ENCODE assay signal across 17 cellular contexts in genomic region chr4:56744030-56744429, GRCh38.
DNase-seq lines count a peak whose midpoint lies in the region; ATAC-seq and TF ChIP-seq lines count a peak whose summit lies in the region.
"Had no signal": no experiment of that assay in that cellular context is flagged by ENCODE, and none has a peak within 500 bp of the region (broad histone marks: within the 10 kb centered on the region; RNA-seq: fewer than 3 reads in every experiment).

No MANE protein-coding gene starts in this region.

- peaks cover 13% of the 10 kb centered on the region for H3K79me1 ChIP-seq in trophoblast cell (ENCODE audit: low read length)

- DNase-seq in activated CD4-positive, alpha-beta T cell treated with anti-CD3 and anti-CD28 coated beads for 36 hours: no peak
- no peak for DNase-seq in activated CD4-positive, alpha-beta T cell treated with anti-CD3 and anti-CD28 coated beads, Interleukin-2, amount 50 U/mL, for 1 hour
- DNase-seq in HT-29 (ENCODE audit: low spot score) (peak; percentile 54), trophoblast cell (peak in 1 of 2 donors; percentile 20), D341Med (ENCODE audit: low spot score) (no peak), GM20000 (ENCODE audit: low spot score) (no peak), SK-N-SH (no peak)
- DNase-seq: DND-41, GM23248, H9, NCI-H1694 had no signal

- no peak overlapping the region for H2AK5ac ChIP-seq in trophoblast cell (ENCODE audit: low read length)

- H2BK120ac ChIP-seq in trophoblast cell (ENCODE audit: insufficient read depth, low read length, poor library complexity): peak overlapping the region; percentile 10

- H3K27ac ChIP-seq in trophoblast cell (ENCODE audit: low read depth, low read length): peak overlapping the region; percentile 20
- H3K27ac ChIP-seq in SK-N-SH (ENCODE audit: low read depth in 2 of 2, low read length in 1 of 2): no peak overlapping the region
- H3K27ac ChIP-seq: GM23248, HL-60, SJSA1 had no signal

- H3K4me2 ChIP-seq in trophoblast cell (ENCODE audit: low read length): no peak overlapping the region
- H3K4me2 ChIP-seq in SK-N-SH: no peak overlapping the region

- TF ChIP-seq CTCF in GM20000 (IDR thresholded peaks at IDR 0.05; ENCODE audit: extremely low read depth, missing control alignments): no peak
- no peak for TF ChIP-seq CTCF in SK-N-SH (IDR thresholded peaks at IDR 0.05)

- H3K27me3 Mint-ChIP-seq in activated CD4-positive, alpha-beta T cell treated with anti-CD3 and anti-CD28 coated beads for 36 hours: no peaks in the 10 kb centered on the region
- H3K27me3 Mint-ChIP-seq in activated T-helper 17 cell treated with anti-CD3 and anti-CD28 coated beads, Interleukin-2, amount 50 U/mL, for 72 hours: no peaks in the 10 kb centered on the region

- H2AFZ ChIP-seq in trophoblast cell (ENCODE audit: insufficient read depth, low read length, poor library complexity) (no peak overlapping the region), SK-N-SH (ENCODE audit: low read depth) (no peak overlapping the region)
- H2AFZ ChIP-seq: GM23248 had no signal

- CTCF ChIA-PET in activated CD4-positive, alpha-beta T cell treated with anti-CD3 and anti-CD28 coated beads for 36 hours (lab: Charles Lee): interaction anchor here (0.8 kb wide), 1 partner anchor 45 kb away, joined by 3 read pairs; no protein-coding TSS in a partner anchor
- CTCF ChIA-PET in SK-N-SH (lab: Yijun Ruan, JAX): interaction anchor here (0.6 kb wide), 2 partner anchors 20 to 46 kb away, joined by 3 read pairs; no protein-coding TSS in a partner anchor

- no peaks in the 10 kb centered on the region for H3F3A ChIP-seq in SK-N-SH (replicated peaks; ENCODE audit: insufficient read depth)

- no peak overlapping the region for H3K27ac Mint-ChIP-seq in activated CD4-positive, alpha-beta T cell treated with anti-CD3 and anti-CD28 coated beads for 36 hours
- no peak overlapping the region for H3K27ac Mint-ChIP-seq in activated T-helper 17 cell treated with anti-CD3 and anti-CD28 coated beads, Interleukin-2, amount 50 U/mL, for 72 hours
- H3K27ac Mint-ChIP-seq: CD14-positive monocyte, H9 had no signal

- no peak overlapping the region for H2BK12ac ChIP-seq in trophoblast cell (ENCODE audit: low read length)

- no peak overlapping the region for H3K9ac ChIP-seq in trophoblast cell (ENCODE audit: low read length)
- H3K9ac ChIP-seq in SK-N-SH: no peak overlapping the region
- H3K9ac ChIP-seq: GM23248 had no signal

- no CpG with 5 or more reads among the region's 1 CpG for WGBS in trophoblast cell (ENCODE audit: extremely low coverage, insufficient coverage, insufficient read length)
- WGBS in SK-N-SH (ENCODE audit: low lambda C conversion rate): 30% methylated on average over 1 of the region's 1 CpG

- no peak for TF ChIP-seq EP300 in SK-N-SH (IDR thresholded peaks at IDR 0.05; ENCODE audit: borderline replicate concordance in 1 of 2, low read depth in 1 of 2, low read length in 1 of 2)

- intact Hi-C loops in activated CD4-positive, alpha-beta T cell treated with anti-CD3 and anti-CD28 coated beads for 36 hours (cut with DNase I, micrococcal nuclease): no loop called here

- H3K27me3 ChIP-seq in trophoblast cell (ENCODE audit: insufficient read depth, low read length) (no peaks in the 10 kb centered on the region), SK-N-SH (ENCODE audit: insufficient read depth) (no peaks in the 10 kb centered on the region)
- H3K27me3 ChIP-seq: SJSA1 had no signal

- peak; percentile 68 for ATAC-seq in activated CD4-positive, alpha-beta T cell treated with anti-CD3 and anti-CD28 coated beads for 36 hours
- ATAC-seq in activated T-helper 17 cell treated with anti-CD3 and anti-CD28 coated beads, Interleukin-2, amount 50 U/mL, for 72 hours (replicated peaks): peak; percentile 29
- ATAC-seq: GM12878, Right ventricle myocardium inferior had no signal

- H3K36me3 ChIP-seq in trophoblast cell (ENCODE audit: control insufficient read depth in 1 of 2, insufficient read depth in 2 of 2, low read length in 2 of 2): no peaks in the 10 kb centered on the region
- no peaks in the 10 kb centered on the region for H3K36me3 ChIP-seq in SK-N-SH (replicated peaks in 1 of 2; ENCODE audit: control insufficient read depth in 1 of 2, insufficient read depth in 2 of 2, low read length in 1 of 2)
- H3K36me3 ChIP-seq: SJSA1 had no signal

- H4K12ac ChIP-seq in trophoblast cell (ENCODE audit: low read depth, low read length): no peak overlapping the region

- peaks cover 18% of the 10 kb centered on the region for H3K4me1 Mint-ChIP-seq in activated CD4-positive, alpha-beta T cell treated with anti-CD3 and anti-CD28 coated beads for 36 hours
- H3K4me1 Mint-ChIP-seq in activated T-helper 17 cell treated with anti-CD3 and anti-CD28 coated beads, Interleukin-2, amount 50 U/mL, for 72 hours: no peaks in the 10 kb centered on the region
- H3K4me1 Mint-ChIP-seq: H9 had no signal

- H4K20me1 ChIP-seq in SK-N-SH (ENCODE audit: insufficient read depth): no peaks in the 10 kb centered on the region

- H3K4me1 ChIP-seq in trophoblast cell (ENCODE audit: control insufficient read depth in 1 of 2, insufficient read depth in 2 of 2, low read length in 2 of 2): peaks cover 6 to 12% of the 10 kb centered on the region in 2 experiments
- no peaks in the 10 kb centered on the region; a peak in 1 of 4 replicates for H3K4me1 ChIP-seq in SK-N-SH (ENCODE audit: control insufficient read depth in 1 of 2, insufficient read depth in 2 of 2, low read depth in 1 of 2, low read length in 1 of 2)

- no peak overlapping the region for H3K23ac ChIP-seq in trophoblast cell (ENCODE audit: low read length)

- no peaks in the 10 kb centered on the region for H3K9me3 ChIP-seq in trophoblast cell (ENCODE audit: insufficient read depth, low read depth, low read length)
- H3K9me3 ChIP-seq in SK-N-SH: no peaks in the 10 kb centered on the region
- H3K9me3 ChIP-seq: SJSA1 had no signal

- no peaks in the 10 kb centered on the region for H3K36me3 Mint-ChIP-seq in activated CD4-positive, alpha-beta T cell treated with anti-CD3 and anti-CD28 coated beads for 36 hours (ENCODE audit: low read depth)
- H3K36me3 Mint-ChIP-seq in activated T-helper 17 cell treated with anti-CD3 and anti-CD28 coated beads, Interleukin-2, amount 50 U/mL, for 72 hours (ENCODE audit: low read depth): no peaks in the 10 kb centered on the region
- H3K36me3 Mint-ChIP-seq: CD14-positive monocyte had no signal

- H3K4me3 Mint-ChIP-seq in activated CD4-positive, alpha-beta T cell treated with anti-CD3 and anti-CD28 coated beads for 36 hours: no peak overlapping the region
- H3K4me3 Mint-ChIP-seq in activated T-helper 17 cell treated with anti-CD3 and anti-CD28 coated beads, Interleukin-2, amount 50 U/mL, for 72 hours: no peak overlapping the region
- H3K4me3 Mint-ChIP-seq: CD14-positive monocyte, H9 had no signal

- H3K4me3 ChIP-seq in trophoblast cell (ENCODE audit: low read depth, low read length) (no peak overlapping the region), SK-N-SH (ENCODE audit: low read depth in 2 of 2, low read length in 1 of 2) (no peak overlapping the region)
- H3K4me3 ChIP-seq: GM12878, GM23248, SJSA1 had no signal

- no peak overlapping the region for H3K14ac ChIP-seq in trophoblast cell (ENCODE audit: low read length)

- no peak overlapping the region for H4K8ac ChIP-seq in trophoblast cell (ENCODE audit: low read depth, low read length)

- POLR2A ChIA-PET in activated CD4-positive, alpha-beta T cell treated with anti-CD3 and anti-CD28 coated beads for 36 hours (lab: Charles Lee): interaction anchor here (0.6 to 1.0 kb wide), 2 partner anchors 20 to 51 kb away, joined by 3 to 4 read pairs; no protein-coding TSS in a partner anchor
- POLR2A ChIA-PET in SK-N-SH (lab: Yijun Ruan, JAX): no interaction called here

- peak overlapping the region; percentile 45 for H4K91ac ChIP-seq in trophoblast cell (ENCODE audit: low read depth, low read length)

- H2BK5ac ChIP-seq in trophoblast cell (ENCODE audit: low read depth, low read length, poor library complexity): peak overlapping the region; percentile 8

- H3K79me2 ChIP-seq in trophoblast cell (ENCODE audit: control insufficient read depth, insufficient read depth, low read length, poor library complexity): no peaks in the 10 kb centered on the region
- no peaks in the 10 kb centered on the region for H3K79me2 ChIP-seq in SK-N-SH (ENCODE audit: insufficient read depth)

- no peaks in the 10 kb centered on the region for H3K9me3 Mint-ChIP-seq in activated CD4-positive, alpha-beta T cell treated with anti-CD3 and anti-CD28 coated beads for 36 hours (ENCODE audit: low read depth)
- no peaks in the 10 kb centered on the region for H3K9me3 Mint-ChIP-seq in activated T-helper 17 cell treated with anti-CD3 and anti-CD28 coated beads, Interleukin-2, amount 50 U/mL, for 72 hours

- no peak for TF ChIP-seq RAD21 in SK-N-SH (IDR thresholded peaks at IDR 0.05; ENCODE audit: low read length)

- no peak overlapping the region for H3K4ac ChIP-seq in trophoblast cell (ENCODE audit: low read depth, low read length)

- H3K9me2 ChIP-seq in SK-N-SH: no peaks in the 10 kb centered on the region

- H3K18ac ChIP-seq in trophoblast cell (ENCODE audit: low read length): no peak overlapping the region

TF ChIP-seq in SK-N-SH, 30 proteins besides CTCF, POLR2A, EP300 and RAD21:
- TF ChIP-seq RXRA (IDR thresholded peaks at IDR 0.05; ENCODE audit: borderline replicate concordance, low read depth): no peak
- no peak for TF ChIP-seq RCOR1 (IDR thresholded peaks at IDR 0.05; ENCODE audit: low read length)
- TF ChIP-seq TEAD4 (IDR thresholded peaks at IDR 0.05; ENCODE audit: borderline replicate concordance, insufficient read depth): no peak
- TF ChIP-seq RFX5 (IDR thresholded peaks at IDR 0.05; ENCODE audit: low read length): no peak
- TF ChIP-seq FOXM1 (IDR thresholded peaks at IDR 0.05; ENCODE audit: low read depth): no peak
- no peak for TF ChIP-seq GABPA (IDR thresholded peaks at IDR 0.05; ENCODE audit: low read depth)
